Comparison of ENCODE assay signal across 28 cellular contexts in the genomic region with DNA sequence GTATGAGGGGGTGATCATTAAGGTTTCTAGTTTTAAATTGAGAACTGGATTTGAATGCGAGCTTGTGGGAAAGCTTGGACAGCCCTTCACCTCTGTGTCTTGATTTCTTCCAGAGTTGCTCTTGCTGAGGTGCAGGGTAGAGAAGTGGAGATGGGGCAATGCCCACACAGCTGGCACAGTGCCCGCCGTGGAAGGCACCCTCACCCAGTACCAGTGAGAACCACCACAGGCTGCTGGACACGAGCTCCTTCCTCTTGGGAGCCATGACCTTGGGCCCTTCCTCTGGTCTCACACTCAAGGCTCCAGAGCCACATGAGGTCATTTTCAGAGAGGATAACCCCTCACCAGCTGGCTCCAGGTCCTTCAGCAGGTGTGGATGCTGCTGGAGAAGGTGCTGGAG.
"Had no signal": no experiment of that assay in that cellular context is flagged by ENCODE, and none has a peak within 500 bp of the region (broad histone marks: within the 10 kb centered on the region; RNA-seq: fewer than 3 reads in every experiment).

No MANE protein-coding gene starts in this region.

- H3K36me3 ChIP-seq: stomach, suprapubic skin, thoracic aorta, thyroid gland, tibial artery, tibial nerve, transverse colon, upper lobe of left lung, upper lobe of right lung, uterus, vagina had no signal

- H3K9me3 Mint-ChIP-seq: stimulated activated naive CD8-positive, alpha-beta T cell treated with anti-CD3 and anti-CD28 coated beads, Interleukin-15, Interleukin-2, amounts not matched to agents 100 ng/mL and 50 ng/mL, for 24 hours had no signal

- H3K27me3 ChIP-seq: stomach, testis, thyroid gland, tibial artery, tibial nerve, transverse colon, upper lobe of left lung, upper lobe of right lung, uterus, vagina had no signal

- H3K4me1 ChIP-seq: suprapubic skin, testis, uterus, vagina had no signal

- DNase-seq: stimulated activated CD4-positive, alpha-beta T cell treated with anti-CD3 and anti-CD28 coated beads, Interleukin-2, amount 100 ng/mL, for 48 hours; stimulated activated CD4-positive, alpha-beta T cell treated with anti-CD3 and anti-CD28 coated beads, Interleukin-4, amount 100 ng/mL, for 1 hour; stimulated activated CD4-positive, alpha-beta T cell treated with anti-CD3 and anti-CD28 coated beads, Interleukin-4, amount 100 ng/mL, for 24 hours; stimulated activated CD4-positive, alpha-beta T cell treated with anti-CD3 and anti-CD28 coated beads, Interleukin-4, amount 100 ng/mL, for 4 hours; stimulated activated CD8-positive, alpha-beta memory T cell treated with anti-CD3 and anti-CD28 coated beads, Interleukin-4, amount 100 ng/mL, for 48 hours; stimulated activated naive B cell treated with anti-CD40 and anti-IgM and Interleukin-4, amounts not matched to agents 10 μg/mL and 1 μg/mL and 100 μg/mL, for 72 hours; stimulated activated naive CD4-positive, alpha-beta T cell; stimulated activated naive CD4-positive, alpha-beta T cell treated with Interleukin-2 at 50 U/mL for 16 hours; stimulated activated naive CD8-positive, alpha-beta T cell treated with anti-CD3 and anti-CD28 coated beads, Interleukin-15, amount 100 ng/mL, for 72 hours; stimulated activated naive CD8-positive, alpha-beta T cell treated with anti-CD3 and anti-CD28 coated beads, Interleukin-15, Interleukin-2, amounts not matched to agents 100 U/mL and 50 U/mL, for 24 hours; stomach; substantia nigra; testis; thyroid gland; tibial artery; transverse colon; trophoblast cell; upper lobe of right lung; uterus had no signal

- H3K27ac ChIP-seq: stomach, suprapubic skin, testis, thoracic aorta, thyroid gland, tibial artery, tibial nerve, transverse colon, upper lobe of left lung, upper lobe of right lung, vagina had no signal

- H3K4me3 Mint-ChIP-seq: stimulated activated effector memory CD8-positive, alpha-beta T cell treated with anti-CD3 and anti-CD28 coated beads, Interleukin-12 subunit alpha, Interleukin-12 subunit beta, amount 100 ng/mL, for 72 hours; stimulated activated memory B cell treated with anti-CD40 and anti-IgM and Interleukin-4, amounts not matched to agents 10 μg/mL and 1 μg/mL and 100 μg/mL, for 72 hours; stimulated activated naive B cell treated with anti-CD40 and anti-IgM and Interleukin-4, amounts not matched to agents 10 μg/mL and 1 μg/mL and 100 μg/mL, for 72 hours; stimulated activated naive CD8-positive, alpha-beta T cell treated with anti-CD3 and anti-CD28 coated beads, Interleukin-15, amount 100 ng/mL, for 72 hours; stimulated activated naive CD8-positive, alpha-beta T cell treated with anti-CD3 and anti-CD28 coated beads, Interleukin-15, Interleukin-2, amounts not matched to agents 100 ng/mL and 50 ng/mL, for 24 hours; type B pancreatic cell had no signal

- H3K4me1 Mint-ChIP-seq: stimulated activated effector memory CD8-positive, alpha-beta T cell treated with anti-CD3 and anti-CD28 coated beads, Interleukin-12 subunit alpha, Interleukin-12 subunit beta, amount 100 ng/mL, for 72 hours; stimulated activated memory B cell treated with anti-CD40 and anti-IgM and Interleukin-4, amounts not matched to agents 10 μg/mL and 1 μg/mL and 100 μg/mL, for 72 hours; stimulated activated naive B cell treated with anti-CD40 and anti-IgM and Interleukin-4, amounts not matched to agents 10 μg/mL and 1 μg/mL and 100 μg/mL, for 72 hours; stimulated activated naive CD8-positive, alpha-beta T cell treated with anti-CD3 and anti-CD28 coated beads, Interleukin-15, amount 100 ng/mL, for 72 hours had no signal

- H3K36me3 Mint-ChIP-seq: stimulated activated effector memory CD8-positive, alpha-beta T cell treated with anti-CD3 and anti-CD28 coated beads, Interleukin-12 subunit alpha, Interleukin-12 subunit beta, amount 100 ng/mL, for 72 hours; stimulated activated memory B cell treated with anti-CD40 and anti-IgM and Interleukin-4, amounts not matched to agents 10 μg/mL and 1 μg/mL and 100 μg/mL, for 72 hours; stimulated activated naive B cell treated with anti-CD40 and anti-IgM and Interleukin-4, amounts not matched to agents 10 μg/mL and 1 μg/mL and 100 μg/mL, for 72 hours; type B pancreatic cell had no signal

- ATAC-seq: stimulated activated effector memory CD8-positive, alpha-beta T cell treated with anti-CD3 and anti-CD28 coated beads, Interleukin-12 subunit alpha, Interleukin-12 subunit beta, amount 100 ng/mL, for 72 hours; stimulated activated memory B cell treated with anti-CD40 and anti-IgM and Interleukin-4, amounts not matched to agents 10 μg/mL and 1 μg/mL and 100 μg/mL, for 72 hours; stimulated activated naive B cell treated with anti-CD40 and anti-IgM and Interleukin-4, amounts not matched to agents 10 μg/mL and 1 μg/mL and 100 μg/mL, for 72 hours; stimulated activated naive CD8-positive, alpha-beta T cell treated with anti-CD3 and anti-CD28 coated beads, Interleukin-15, amount 100 ng/mL, for 72 hours; stimulated activated naive CD8-positive, alpha-beta T cell treated with anti-CD3 and anti-CD28 coated beads, Interleukin-15, Interleukin-2, amounts not matched to agents 100 U/mL and 50 U/mL, for 24 hours; upper lobe of right lung had no signal

- H3K9me3 ChIP-seq: suprapubic skin, testis, thoracic aorta, thyroid gland, upper lobe of right lung, uterus, vagina had no signal

- H3K27ac Mint-ChIP-seq: stimulated activated effector memory CD8-positive, alpha-beta T cell treated with anti-CD3 and anti-CD28 coated beads, Interleukin-12 subunit alpha, Interleukin-12 subunit beta, amount 100 ng/mL, for 72 hours; stimulated activated memory B cell treated with anti-CD40 and anti-IgM and Interleukin-4, amounts not matched to agents 10 μg/mL and 1 μg/mL and 100 μg/mL, for 72 hours; stimulated activated naive B cell treated with anti-CD40 and anti-IgM and Interleukin-4, amounts not matched to agents 10 μg/mL and 1 μg/mL and 100 μg/mL, for 72 hours; stimulated activated naive CD8-positive, alpha-beta T cell treated with anti-CD3 and anti-CD28 coated beads, Interleukin-15, amount 100 ng/mL, for 72 hours; stimulated activated naive CD8-positive, alpha-beta T cell treated with anti-CD3 and anti-CD28 coated beads, Interleukin-15, Interleukin-2, amounts not matched to agents 100 ng/mL and 50 ng/mL, for 24 hours; type B pancreatic cell had no signal

- H3K27me3 Mint-ChIP-seq: stimulated activated naive B cell treated with anti-CD40 and anti-IgM and Interleukin-4, amounts not matched to agents 10 μg/mL and 1 μg/mL and 100 μg/mL, for 72 hours; stimulated activated naive CD8-positive, alpha-beta T cell treated with anti-CD3 and anti-CD28 coated beads, Interleukin-15, Interleukin-2, amounts not matched to agents 100 ng/mL and 50 ng/mL, for 24 hours had no signal

- H3K4me3 ChIP-seq: stomach, suprapubic skin, testis, thoracic aorta, thyroid gland, tibial artery, tibial nerve, transverse colon, upper lobe of left lung, upper lobe of right lung, uterus, vagina had no signal
